ENCODE assay signal across 8 cellular contexts in the genomic region with DNA sequence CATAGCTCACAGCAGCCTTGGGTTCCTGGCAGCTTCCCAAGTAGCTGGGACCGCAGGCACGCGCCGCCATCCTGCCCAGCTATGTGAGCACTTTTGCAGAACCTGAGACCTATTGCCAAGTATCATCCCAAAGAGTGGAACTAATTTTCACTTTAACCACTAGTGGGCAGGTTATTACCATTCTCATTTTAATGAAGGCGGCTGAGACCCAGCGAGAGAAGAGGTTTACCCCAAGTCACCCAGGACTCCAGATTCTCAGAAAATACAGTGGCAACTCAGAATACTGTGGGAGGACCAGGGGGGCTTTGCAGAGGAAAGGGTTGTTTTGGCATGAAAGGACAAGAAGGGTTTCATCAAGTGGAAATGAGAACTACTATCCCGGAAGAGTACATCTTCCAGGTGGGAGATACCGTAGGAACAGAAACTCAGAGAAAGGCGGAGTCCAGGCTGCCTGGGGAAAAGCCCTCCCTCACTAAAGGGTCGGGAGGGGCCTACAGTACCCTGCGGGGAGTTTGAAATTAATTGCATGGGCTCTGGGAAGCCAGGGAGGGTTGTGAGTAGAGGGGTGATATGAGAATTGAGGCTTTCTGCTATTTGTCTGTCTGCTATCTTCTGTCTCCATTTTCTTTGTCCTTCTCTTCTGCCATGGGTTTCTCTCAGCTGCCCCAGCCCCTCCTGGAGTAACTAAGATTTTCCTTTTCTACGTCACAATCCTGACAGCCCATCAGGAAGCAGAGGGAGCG. TPM values are rescaled to one million over a fixed set of nuclear protein-coding genes. Genes with fewer than 3 reads are reported as not detected.
DNase-seq lines count a peak whose midpoint lies in the region; ATAC-seq and FAIRE-seq lines count a peak whose summit lies in the region.

No MANE protein-coding gene starts in this region.

- peak overlapping the region; percentile 84 for H3K27ac Mint-ChIP-seq in T-helper 1 cell treated with Interleukin-12 subunit alpha and Interleukin-12 subunit beta and Interleukin-4 antibody, amounts not matched to agents 30 μg/mL and 1 μg/mL, for 36 hours
- H3K27ac Mint-ChIP-seq in stimulated activated memory B cell treated with anti-CD40 and anti-IgM and Interleukin-4, amounts not matched to agents 10 μg/mL and 1 μg/mL and 100 μg/mL, for 72 hours, result peak overlapping the region; percentile 79

- FAIRE-seq in GM19239 (lab: Jason Lieb, UNC), result peak; percentile 94

- no peaks in the 10 kb centered on the region for H3K27me3 Mint-ChIP-seq in T-helper 1 cell treated with Interleukin-12 subunit alpha and Interleukin-12 subunit beta and Interleukin-4 antibody, amounts not matched to agents 30 μg/mL and 1 μg/mL, for 36 hours (ENCODE audit: low read depth)
- H3K27me3 Mint-ChIP-seq in stimulated activated memory B cell treated with anti-CD40 and anti-IgM and Interleukin-4, amounts not matched to agents 10 μg/mL and 1 μg/mL and 100 μg/mL, for 72 hours, result peaks cover 25% of the 10 kb centered on the region

- no peaks in the 10 kb centered on the region for H3K9me3 Mint-ChIP-seq in T-helper 1 cell treated with Interleukin-12 subunit alpha and Interleukin-12 subunit beta and Interleukin-4 antibody, amounts not matched to agents 30 μg/mL and 1 μg/mL, for 36 hours
- H3K9me3 Mint-ChIP-seq in stimulated activated memory B cell treated with anti-CD40 and anti-IgM and Interleukin-4, amounts not matched to agents 10 μg/mL and 1 μg/mL and 100 μg/mL, for 72 hours, result no peaks in the 10 kb centered on the region

- peak; percentile 87 for ATAC-seq in left lobe of liver
- ATAC-seq in stimulated activated memory B cell treated with anti-CD40 and anti-IgM and Interleukin-4, amounts not matched to agents 10 μg/mL and 1 μg/mL and 100 μg/mL, for 72 hours, result peak; percentile 59

- H3K36me3 Mint-ChIP-seq in T-helper 1 cell treated with Interleukin-12 subunit alpha and Interleukin-12 subunit beta and Interleukin-4 antibody, amounts not matched to agents 30 μg/mL and 1 μg/mL, for 36 hours (ENCODE audit: low read depth), result no peaks in the 10 kb centered on the region
- H3K36me3 Mint-ChIP-seq in stimulated activated memory B cell treated with anti-CD40 and anti-IgM and Interleukin-4, amounts not matched to agents 10 μg/mL and 1 μg/mL and 100 μg/mL, for 72 hours, result no peaks in the 10 kb centered on the region

- DNase-seq in Ammon's horn (ENCODE audit: low spot score) (peak; percentile 80), GM19239 (ENCODE audit: insufficient read length, low spot score) (no peak), NCI-H1930 (lab: John Stamatoyannopoulos, UW) (peak; percentile 31 to 34), cerebellum (ENCODE audit: low spot score) (peak; percentile 81), left lobe of liver (ENCODE audit: low spot score) (peak; percentile 76), cortex of kidney (lab: John Stamatoyannopoulos, UW) (no peak)

- H3K4me1 Mint-ChIP-seq in T-helper 1 cell treated with Interleukin-12 subunit alpha and Interleukin-12 subunit beta and Interleukin-4 antibody, amounts not matched to agents 30 μg/mL and 1 μg/mL, for 36 hours (ENCODE audit: low read depth), result peaks cover 23% of the 10 kb centered on the region
- peaks cover 53% of the 10 kb centered on the region for H3K4me1 Mint-ChIP-seq in stimulated activated memory B cell treated with anti-CD40 and anti-IgM and Interleukin-4, amounts not matched to agents 10 μg/mL and 1 μg/mL and 100 μg/mL, for 72 hours

- H3K4me3 Mint-ChIP-seq in T-helper 1 cell treated with Interleukin-12 subunit alpha and Interleukin-12 subunit beta and Interleukin-4 antibody, amounts not matched to agents 30 μg/mL and 1 μg/mL, for 36 hours, result peak overlapping the region; percentile 69
- peak overlapping the region; percentile 69 for H3K4me3 Mint-ChIP-seq in stimulated activated memory B cell treated with anti-CD40 and anti-IgM and Interleukin-4, amounts not matched to agents 10 μg/mL and 1 μg/mL and 100 μg/mL, for 72 hours

RNA-seq across cellular contexts. Expression of a gene that starts 7.2 kb away (rescaled TPM):
- total RNA-seq in cerebellum (12.3 TPM), left lobe of liver (0.88 TPM)

RNA-seq across cellular contexts. Expression of a gene that starts 31.7 kb away (rescaled TPM):
- total RNA-seq in cerebellum, result 26.9 TPM
- total RNA-seq in left lobe of liver, result 120 TPM

RNA-seq across cellular contexts. Expression of a gene that starts 47.7 kb away (rescaled TPM):
- total RNA-seq in cerebellum (12.1 TPM), left lobe of liver (25.4 TPM)

Comparison
In these comparisons a context has a peak if more than half of its experiments do, and no peak if none do; other contexts are left out.
1. DNase-seq: peak in Ammon's horn (single experiment), NCI-H1930 (2 of 2), cerebellum (single experiment) and left lobe of liver (single experiment); none in GM19239 (single experiment) and cortex of kidney (single experiment).